18 cellular contexts compared by ENCODE assay signal in the genomic region with DNA sequence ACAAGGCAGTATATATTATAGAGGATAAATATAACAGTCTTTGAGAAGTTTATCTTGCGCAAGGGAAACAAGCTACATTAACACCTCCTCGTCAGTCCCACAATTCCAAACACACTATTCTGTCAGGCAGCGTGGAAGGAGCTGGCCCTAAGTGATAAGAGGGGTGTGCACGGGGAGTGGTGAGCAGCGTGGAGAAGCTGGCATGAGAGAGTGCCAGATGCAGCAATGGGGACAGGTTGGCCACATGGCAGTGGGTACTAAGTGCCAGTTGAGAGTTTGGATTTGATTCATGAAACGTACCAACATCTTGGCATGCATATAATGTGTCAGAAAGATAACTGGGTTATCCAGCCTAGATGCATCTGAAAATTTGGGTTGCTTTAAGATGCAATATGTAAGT.
"Had no signal": no experiment of that assay in that cellular context is flagged by ENCODE, and none has a peak within 500 bp of the region (broad histone marks: within the 10 kb centered on the region; RNA-seq: fewer than 3 reads in every experiment).

No MANE protein-coding gene starts in this region.

- DNase-seq: colonic mucosa; effector CD8-positive, alpha-beta T cell; endodermal cell; foreskin keratinocyte; heart left ventricle; islet precursor cell; left lung; lower lobe of right lung; naive thymus-derived CD8-positive, alpha-beta T cell; nephron progenitor cell; right lobe of liver; small intestine; stimulated activated CD4-positive, alpha-beta T cell treated with anti-CD3 and anti-CD28 coated beads, Interleukin-15, amount 100 ng/mL, for 24 hours; stimulated activated CD4-positive, alpha-beta T cell treated with anti-CD3 and anti-CD28 coated beads, Interleukin-2, amount 100 ng/mL, for 48 hours; stimulated activated naive B cell treated with anti-CD40 and anti-IgM and Interleukin-4, amounts not matched to agents 10 μg/mL and 1 μg/mL and 100 μg/mL, for 72 hours; transverse colon; upper lobe of right lung; uterus had no signal
